8 cellular contexts compared by ENCODE assay signal in the genomic region with DNA sequence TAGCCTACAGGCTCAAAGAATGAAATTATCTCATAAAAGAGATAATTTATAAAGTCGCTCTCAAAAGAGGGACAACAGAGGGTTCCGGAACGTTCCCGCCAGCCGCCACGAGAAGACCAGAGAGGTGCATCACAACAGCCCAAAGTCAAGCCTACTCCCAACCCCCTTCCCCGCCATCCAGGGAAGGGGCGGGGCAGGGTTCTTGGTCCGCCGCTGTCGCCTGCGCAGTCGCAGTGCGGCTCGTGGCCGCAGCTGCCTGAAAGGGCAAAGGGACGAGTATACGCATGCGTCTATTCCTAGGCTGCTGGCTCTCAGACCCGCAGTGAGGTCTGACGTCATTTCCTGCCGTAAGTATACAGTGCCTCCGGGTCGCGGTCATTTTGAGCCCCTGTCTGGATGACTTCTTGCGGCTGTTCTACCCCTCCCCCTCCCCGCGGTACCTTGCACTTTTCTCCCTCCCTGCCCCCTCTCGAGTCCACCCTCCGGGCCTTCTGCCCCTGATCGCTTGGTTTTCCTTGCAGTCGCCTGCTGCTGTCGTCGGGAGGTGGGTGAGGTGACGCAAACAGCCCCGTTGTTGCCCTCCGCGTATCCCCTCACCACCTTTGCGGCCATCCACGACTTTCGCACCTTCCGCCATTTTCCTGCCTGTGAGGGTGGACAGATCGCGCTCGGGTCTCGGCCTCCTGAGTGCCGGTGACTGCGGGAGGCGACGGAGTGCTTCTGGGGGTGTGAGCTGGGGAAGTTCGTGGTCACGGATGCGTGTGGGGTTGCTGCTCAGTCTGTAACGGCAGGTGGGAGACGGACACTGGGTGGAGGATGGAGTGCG. TPM values are rescaled to one million over a fixed set of nuclear protein-coding genes. Genes with fewer than 3 reads are reported as not detected.
A peak's percentile ranks its signal among the peaks of the same experiment; 100 is the strongest.
DNase-seq lines count a peak whose midpoint lies in the region; ATAC-seq, FAIRE-seq and TF ChIP-seq lines count a peak whose summit lies in the region.

A gene with protein sequence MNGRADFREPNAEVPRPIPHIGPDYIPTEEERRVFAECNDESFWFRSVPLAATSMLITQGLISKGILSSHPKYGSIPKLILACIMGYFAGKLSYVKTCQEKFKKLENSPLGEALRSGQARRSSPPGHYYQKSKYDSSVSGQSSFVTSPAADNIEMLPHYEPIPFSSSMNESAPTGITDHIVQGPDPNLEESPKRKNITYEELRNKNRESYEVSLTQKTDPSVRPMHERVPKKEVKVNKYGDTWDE (plus strand): TSS at position 383 of the 826 bp plus-strand sequence. CDS start 1,537 bp downstream, outside the sequence.

- BruUV-seq in Calu3 (replicated peaks; lab: Mats Ljungman, UMichigan): no TSS peak

- H3K9me3 Mint-ChIP-seq in Calu3 (ENCODE audit: low read depth, unreplicated experiment): no peaks in the 10 kb centered on the region

- H3K9ac ChIP-seq in HUES64 (ENCODE audit: low read depth, low read length) (peak within 1 kb of the TSS; percentile 97), OCI-LY1 (ENCODE audit: low read length) (peak within 1 kb of the TSS; percentile 77)

- H3K4me1 ChIP-seq in HUES64 (ENCODE audit: insufficient read depth, low read length): peaks cover 13% of the 10 kb centered on the region
- peaks cover 19% of the 10 kb centered on the region for H3K4me1 ChIP-seq in OCI-LY1 (ENCODE audit: insufficient read depth, low read length, severe bottlenecking)
- no peaks in the 10 kb centered on the region for H3K4me1 ChIP-seq in mesodermal cell (ENCODE audit: control insufficient read depth, insufficient read depth, low read length, poor library complexity, severe bottlenecking)

- peak within 1 kb of the TSS; percentile 78 for H3K4me2 ChIP-seq in OCI-LY1 (ENCODE audit: low read length)

- H3K27me3 Mint-ChIP-seq in Calu3 (ENCODE audit: unreplicated experiment): no peaks in the 10 kb centered on the region

- no peaks in the 10 kb centered on the region for H4K20me1 ChIP-seq in OCI-LY1 (ENCODE audit: insufficient read depth, low read length)

- no peaks in the 10 kb centered on the region for H3F3A ChIP-seq in OCI-LY1 (ENCODE audit: insufficient read depth, low read length)

- peaks cover 35% of the 10 kb centered on the region for H3K36me3 Mint-ChIP-seq in Calu3 (ENCODE audit: insufficient read depth, unreplicated experiment)

- no peaks in the 10 kb centered on the region for H3K9me2 ChIP-seq in OCI-LY1 (ENCODE audit: low read depth, low read length)

- under 1% methylated on average over 56 of the region's 56 CpGs for WGBS in HUES64
- 0% methylated on average over 42 to 47 of the region's 56 CpGs for WGBS in mesodermal cell (ENCODE audit: insufficient coverage in 2 of 2), 2 experiments

- no peaks in the 10 kb centered on the region for H3K4me1 Mint-ChIP-seq in Calu3 (ENCODE audit: low read depth, unreplicated experiment)

- intact Hi-C loops in Calu3 (cut with micrococcal nuclease; ENCODE audit: unreplicated experiment): no loop called here

- peak; percentile 99 for ATAC-seq in GM21447 (IDR thresholded peaks at IDR 0.05; ENCODE audit: unreplicated experiment)

- H3K27ac Mint-ChIP-seq in Calu3 (ENCODE audit: unreplicated experiment): peak within 1 kb of the TSS; percentile 97

- CTCF ChIA-PET in Calu3 (lab: Charles Lee): interaction anchor here (0.7 kb wide), 1 partner anchor 49 kb away, joined by 3 read pairs; no protein-coding TSS in a partner anchor

- TF ChIP-seq CTCF in Calu3 (IDR thresholded peaks at IDR 0.05; ENCODE audit: unreplicated experiment): no peak
- no peak for TF ChIP-seq CTCF in OCI-LY1 (IDR thresholded peaks at IDR 0.05; ENCODE audit: low read length)

- H2AFZ ChIP-seq in OCI-LY1 (ENCODE audit: low read length): peak within 1 kb of the TSS; percentile 92

- H3K27ac ChIP-seq in HUES64 (ENCODE audit: low read depth, low read length) (peak within 1 kb of the TSS; percentile 99), OCI-LY1 (ENCODE audit: low read depth, low read length, poor library complexity, severe bottlenecking) (peak within 1 kb of the TSS; percentile 74), mesodermal cell (ENCODE audit: low read depth, low read length, severe bottlenecking) (peak within 1 kb of the TSS; percentile 97)

- peaks cover 28% of the 10 kb centered on the region for H3K79me2 ChIP-seq in OCI-LY1 (ENCODE audit: insufficient read depth, low read length)

- DNase-seq in Calu3: peak; percentile 90
- peak; percentile 88 for DNase-seq in activated CD8-positive, alpha-beta memory T cell treated with anti-CD3 and anti-CD28 coated beads, Interleukin-2, amount 50 U/mL, for 4 hours
- peak; percentile 88 to 93 for DNase-seq in stimulated activated CD8-positive, alpha-beta memory T cell treated with anti-CD3 and anti-CD28 coated beads, Interleukin-15, amount 100 ng/mL, for 4 hours (ENCODE audit: low read depth in 2 of 2)

- peak; percentile 93 for FAIRE-seq in endometrium (lab: Jason Lieb, UNC)

- H3K27me3 ChIP-seq in HUES64 (ENCODE audit: insufficient read depth, low read length) (no peaks in the 10 kb centered on the region), OCI-LY1 (ENCODE audit: insufficient read depth, low read length) (no peaks in the 10 kb centered on the region)

- H3K4me3 ChIP-seq in HUES64 (ENCODE audit: low read length) (peak within 1 kb of the TSS; percentile 93), OCI-LY1 (ENCODE audit: low read depth, low read length, poor library complexity, severe bottlenecking) (peak within 1 kb of the TSS; percentile 71), mesodermal cell (ENCODE audit: extremely low read depth, insufficient read depth, low read length, poor library complexity, severe bottlenecking) (peak within 1 kb of the TSS; percentile 80)

- peaks cover 36% of the 10 kb centered on the region for H3K36me3 ChIP-seq in HUES64 (ENCODE audit: insufficient read depth, low read length)
- H3K36me3 ChIP-seq in OCI-LY1 (ENCODE audit: insufficient read depth, low read length): peaks cover 34% of the 10 kb centered on the region
- H3K36me3 ChIP-seq in mesodermal cell (ENCODE audit: control insufficient read depth, insufficient read depth, low read length): peaks cover 28% of the 10 kb centered on the region

- H3K9me3 ChIP-seq in HUES64 (ENCODE audit: insufficient read depth, low read depth, low read length): no peaks in the 10 kb centered on the region
- no peaks in the 10 kb centered on the region for H3K9me3 ChIP-seq in OCI-LY1 (ENCODE audit: low read length)
- no peaks in the 10 kb centered on the region for H3K9me3 ChIP-seq in mesodermal cell (ENCODE audit: control insufficient read depth, low read length)

- H3K4me3 Mint-ChIP-seq in Calu3 (ENCODE audit: low read depth, unreplicated experiment): peak within 1 kb of the TSS; percentile 98

RNA-seq across cellular contexts. Expression of the gene that starts here (rescaled TPM):
- 97.6 and 103 TPM in 2 replicates for total RNA-seq in Calu3 (2022)
- 119 TPM for polyA plus RNA-seq in HUES64 (2013, experiment 1 of 2)
- 126 TPM for polyA plus RNA-seq in HUES64 (2013, experiment 2 of 2)
- 117 TPM for polyA plus RNA-seq in mesodermal cell (2013, experiment 1 of 2)
- polyA plus RNA-seq in mesodermal cell (2013, experiment 2 of 2): 135 TPM

Comparison
In these comparisons a context has a peak if more than half of its experiments do, and no peak if none do; other contexts are left out.
1. Peak in every context shown above with its lines: DNase-seq, ATAC-seq, H3K4me3 ChIP-seq and H3K27ac ChIP-seq.